In the genomic region with DNA sequence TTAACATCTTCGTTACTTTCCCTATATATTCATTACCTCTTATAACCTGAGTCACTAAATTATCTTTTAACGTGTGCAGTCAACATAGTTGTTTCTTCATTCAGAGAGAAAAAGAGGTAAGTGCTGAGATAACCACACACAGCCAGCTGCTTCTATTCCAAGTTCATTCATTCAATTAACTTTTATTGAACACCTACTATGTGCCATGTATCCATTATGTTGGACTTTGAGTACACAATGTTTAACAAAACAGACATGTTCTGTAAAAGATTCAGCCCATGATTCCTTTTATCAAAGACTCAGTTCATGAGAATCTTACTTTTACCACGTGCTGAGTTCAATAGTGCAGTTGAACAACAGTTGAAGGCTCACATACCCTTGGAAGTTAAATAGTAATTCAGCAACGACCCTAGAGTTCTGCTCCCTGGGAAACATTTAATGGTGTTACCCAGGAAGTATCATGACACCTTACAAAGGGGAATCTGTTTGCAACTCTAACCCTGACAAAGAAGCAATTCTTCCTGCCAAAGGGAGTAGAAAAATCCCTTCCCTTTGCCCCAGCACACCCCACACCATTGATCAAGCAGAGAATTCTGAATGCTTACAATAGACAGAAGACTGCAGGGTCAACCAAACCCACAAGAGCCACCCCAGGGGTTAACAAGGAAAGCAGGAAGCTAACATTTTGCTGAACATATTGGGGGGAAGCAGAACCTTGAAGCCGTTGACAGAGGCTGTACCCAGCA, we compare ENCODE assay signal across 19 cellular contexts.
"Had no signal": no experiment of that assay in that cellular context is flagged by ENCODE, and none has a peak within 500 bp of the region (broad histone marks: within the 10 kb centered on the region; RNA-seq: fewer than 3 reads in every experiment).

No MANE protein-coding gene starts in this region.

- H3K27ac Mint-ChIP-seq: activated CD8-positive, alpha-beta T cell treated with anti-CD3 and anti-CD28 coated beads for 36 hours; activated naive CD8-positive, alpha-beta T cell treated with anti-CD3 and anti-CD28 coated beads, Interleukin-2, amount 10 ng/mL, durations not matched to agents 7 days and 5 days; activated T-helper 1 cell treated with anti-CD3 and anti-CD28 coated beads, Interleukin-12 subunit alpha, Interleukin-12 subunit beta, Interleukin-2, Interleukin-4 antibody, amounts not matched to agents 30 ng/mL and 10 ng/mL and 1 ng/mL, durations not matched to agents 14 hours and 24 hours and 36 hours; memory B cell; stimulated activated effector memory CD8-positive, alpha-beta T cell treated with anti-CD3 and anti-CD28 coated beads, Interleukin-12 subunit alpha, Interleukin-12 subunit beta, amount 100 ng/mL, for 72 hours; T-cell had no signal

- DNase-seq: activated CD4-positive, CD25-positive, alpha-beta regulatory T cell treated with anti-CD3 and anti-CD28 coated beads, Interleukin-2, amount 50 U/mL, for 72 hours; activated CD8-positive, alpha-beta memory T cell treated with anti-CD3 and anti-CD28 coated beads, Interleukin-2, amount 50 U/mL, for 48 hours; activated CD8-positive, alpha-beta T cell treated with anti-CD3 and anti-CD28 coated beads for 36 hours; activated naive CD4-positive, alpha-beta T cell; activated naive CD8-positive, alpha-beta T cell treated with anti-CD3 and anti-CD28 coated beads, Interleukin-2, amount 10 ng/mL, durations not matched to agents 7 days and 5 days; dermis blood vessel endothelial cell; kidney; left ventricle myocardium superior; pancreas; SK-N-SH; T-cell; T-helper 9 cell; upper lobe of right lung had no signal

- H3K27me3 Mint-ChIP-seq: activated naive CD8-positive, alpha-beta T cell treated with anti-CD3 and anti-CD28 coated beads, Interleukin-2, amount 10 ng/mL, durations not matched to agents 7 days and 5 days; memory B cell had no signal

- H3K4me3 ChIP-seq: esophagus muscularis mucosa, hepatocyte, pancreas, thoracic aorta, upper lobe of right lung had no signal

- H3K9me3 Mint-ChIP-seq: stimulated activated effector memory CD8-positive, alpha-beta T cell treated with anti-CD3 and anti-CD28 coated beads, Interleukin-12 subunit alpha, Interleukin-12 subunit beta, amount 100 ng/mL, for 72 hours had no signal

- H3K4me3 Mint-ChIP-seq: activated CD8-positive, alpha-beta T cell treated with anti-CD3 and anti-CD28 coated beads for 36 hours; activated naive CD8-positive, alpha-beta T cell treated with anti-CD3 and anti-CD28 coated beads, Interleukin-2, amount 10 ng/mL, durations not matched to agents 7 days and 5 days; activated T-helper 1 cell treated with anti-CD3 and anti-CD28 coated beads, Interleukin-12 subunit alpha, Interleukin-12 subunit beta, Interleukin-2, Interleukin-4 antibody, amounts not matched to agents 30 ng/mL and 10 ng/mL and 1 ng/mL, durations not matched to agents 14 hours and 24 hours and 36 hours; memory B cell; stimulated activated effector memory CD8-positive, alpha-beta T cell treated with anti-CD3 and anti-CD28 coated beads, Interleukin-12 subunit alpha, Interleukin-12 subunit beta, amount 100 ng/mL, for 72 hours; T-cell had no signal

- H3K4me1 Mint-ChIP-seq: activated naive CD8-positive, alpha-beta T cell treated with anti-CD3 and anti-CD28 coated beads, Interleukin-2, amount 10 ng/mL, durations not matched to agents 7 days and 5 days; memory B cell; stimulated activated effector memory CD8-positive, alpha-beta T cell treated with anti-CD3 and anti-CD28 coated beads, Interleukin-12 subunit alpha, Interleukin-12 subunit beta, amount 100 ng/mL, for 72 hours; T-cell had no signal

- H3K36me3 Mint-ChIP-seq: activated naive CD8-positive, alpha-beta T cell treated with anti-CD3 and anti-CD28 coated beads, Interleukin-2, amount 10 ng/mL, durations not matched to agents 7 days and 5 days; memory B cell; stimulated activated effector memory CD8-positive, alpha-beta T cell treated with anti-CD3 and anti-CD28 coated beads, Interleukin-12 subunit alpha, Interleukin-12 subunit beta, amount 100 ng/mL, for 72 hours; T-cell had no signal

- ATAC-seq: activated CD8-positive, alpha-beta T cell treated with anti-CD3 and anti-CD28 coated beads for 36 hours; left ventricle myocardium superior; stimulated activated effector memory CD8-positive, alpha-beta T cell treated with anti-CD3 and anti-CD28 coated beads, Interleukin-12 subunit alpha, Interleukin-12 subunit beta, amount 100 ng/mL, for 72 hours; T-cell; upper lobe of right lung had no signal
